In genomic region chr12:88985011-88985410, GRCh38 we compare ENCODE assay signal across 20 cellular contexts.
"Had no signal": no experiment of that assay in that cellular context is flagged by ENCODE, and none has a peak within 500 bp of the region (broad histone marks: within the 10 kb centered on the region; RNA-seq: fewer than 3 reads in every experiment).

No MANE protein-coding gene starts in this region.

- ATAC-seq: activated T-helper 17 cell treated with anti-CD3 and anti-CD28 coated beads, Interleukin-2, amount 50 U/mL, for 72 hours had no signal

- H3K4me1 Mint-ChIP-seq: activated CD4-positive, alpha-beta T cell treated with anti-CD3 and anti-CD28 coated beads, Interleukin-2, amount 10 ng/mL, durations not matched to agents 7 days and 5 days; activated T-helper 17 cell treated with anti-CD3 and anti-CD28 coated beads, Interleukin-2, amount 50 U/mL, for 72 hours had no signal

- DNase-seq: activated CD4-positive, alpha-beta memory T cell treated with anti-CD3 and anti-CD28 coated beads for 36 hours; activated CD4-positive, alpha-beta T cell treated with anti-CD3 and anti-CD28 coated beads, Interleukin-2, amount 10 ng/mL, durations not matched to agents 7 days and 5 days; activated CD4-positive, CD25-positive, alpha-beta regulatory T cell; activated gamma-delta T cell; activated naive CD4-positive, alpha-beta T cell treated with anti-CD3 and anti-CD28 coated beads for 36 hours; activated T-cell treated with anti-CD3 and anti-CD28 coated beads for 4 hours; activated T-cell treated with anti-CD3 and anti-CD28 coated beads, Interleukin-2, amount 50 U/mL, for 48 hours; caudate nucleus; MM.1S; NCI-H1105; NCI-H1436 treated with DMSO at 0.1 percent for 48 hours; NCI-H187; NCI-H2081; NCI-H510A treated with DMSO at 0.1 percent for 48 hours; Peyer's patch; SHP77 had no signal

- H3K4me3 Mint-ChIP-seq: activated CD4-positive, alpha-beta memory T cell treated with anti-CD3 and anti-CD28 coated beads for 36 hours; activated CD4-positive, alpha-beta T cell treated with anti-CD3 and anti-CD28 coated beads, Interleukin-2, amount 10 ng/mL, durations not matched to agents 7 days and 5 days; activated naive CD4-positive, alpha-beta T cell treated with anti-CD3 and anti-CD28 coated beads for 36 hours; activated naive CD8-positive, alpha-beta T cell; activated T-helper 17 cell treated with anti-CD3 and anti-CD28 coated beads, Interleukin-2, amount 50 U/mL, for 72 hours; T-helper 1 cell treated with Interleukin-12 subunit alpha and Interleukin-12 subunit beta and Interleukin-4 antibody, amounts not matched to agents 30 μg/mL and 1 μg/mL, for 36 hours had no signal

- H3K4me3 ChIP-seq: breast epithelium, Peyer's patch had no signal

- H3K27ac Mint-ChIP-seq: activated CD4-positive, alpha-beta memory T cell treated with anti-CD3 and anti-CD28 coated beads for 36 hours; activated CD4-positive, alpha-beta T cell treated with anti-CD3 and anti-CD28 coated beads, Interleukin-2, amount 10 ng/mL, durations not matched to agents 7 days and 5 days; activated naive CD4-positive, alpha-beta T cell treated with anti-CD3 and anti-CD28 coated beads for 36 hours; activated naive CD8-positive, alpha-beta T cell; activated T-helper 17 cell treated with anti-CD3 and anti-CD28 coated beads, Interleukin-2, amount 50 U/mL, for 72 hours; T-helper 1 cell treated with Interleukin-12 subunit alpha and Interleukin-12 subunit beta and Interleukin-4 antibody, amounts not matched to agents 30 μg/mL and 1 μg/mL, for 36 hours had no signal

- H3K9me3 Mint-ChIP-seq: activated CD4-positive, alpha-beta memory T cell treated with anti-CD3 and anti-CD28 coated beads for 36 hours; activated CD4-positive, alpha-beta T cell treated with anti-CD3 and anti-CD28 coated beads, Interleukin-2, amount 10 ng/mL, durations not matched to agents 7 days and 5 days; activated naive CD4-positive, alpha-beta T cell treated with anti-CD3 and anti-CD28 coated beads for 36 hours; activated T-helper 17 cell treated with anti-CD3 and anti-CD28 coated beads, Interleukin-2, amount 50 U/mL, for 72 hours; T-helper 1 cell treated with Interleukin-12 subunit alpha and Interleukin-12 subunit beta and Interleukin-4 antibody, amounts not matched to agents 30 μg/mL and 1 μg/mL, for 36 hours had no signal

- H3K36me3 Mint-ChIP-seq: activated CD4-positive, alpha-beta memory T cell treated with anti-CD3 and anti-CD28 coated beads for 36 hours; activated naive CD8-positive, alpha-beta T cell had no signal
